In the genomic region with DNA sequence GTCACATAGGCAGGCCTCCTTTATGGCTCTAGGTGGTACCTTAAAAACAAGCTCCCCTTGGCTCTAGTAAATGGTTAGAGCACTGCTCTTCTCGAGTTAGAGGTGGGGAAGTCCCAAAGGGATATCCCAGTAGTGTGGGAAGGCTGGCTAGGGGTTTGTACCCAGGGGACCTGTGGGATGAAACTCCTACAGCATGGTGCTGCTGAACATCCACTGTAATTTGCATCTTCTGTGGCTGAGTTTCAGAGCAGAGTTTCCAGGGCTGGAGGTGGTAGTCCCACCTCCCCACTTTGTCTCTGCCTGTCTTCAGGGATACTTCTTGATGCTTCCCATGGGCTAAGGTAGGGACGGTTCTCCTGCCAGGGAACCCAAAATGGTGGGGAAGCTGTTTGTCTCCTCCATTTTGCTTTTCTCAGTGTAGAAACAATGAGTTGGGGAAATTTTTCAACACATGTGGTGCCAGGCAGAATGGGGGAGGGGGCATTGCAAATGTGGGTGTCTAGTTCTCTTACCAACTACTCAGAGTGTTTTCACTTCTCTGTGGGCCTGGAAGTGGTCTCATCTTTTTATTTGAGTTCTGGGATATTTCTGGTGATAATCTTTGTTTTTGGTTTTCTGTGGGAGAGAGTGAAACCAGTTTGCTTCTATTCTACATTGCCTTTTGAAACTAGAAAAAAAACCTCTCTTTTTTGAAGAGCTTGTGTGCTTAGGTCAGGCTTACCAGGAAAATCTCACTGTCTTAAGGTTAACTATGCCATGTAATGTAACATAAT, we compare ENCODE assay signal across 15 cellular contexts. TPM values are rescaled to one million over a fixed set of nuclear protein-coding genes. Genes with fewer than 3 reads are reported as not detected.
A peak's percentile ranks its signal among the peaks of the same experiment; 100 is the strongest.
DNase-seq lines count a peak whose midpoint lies in the region; ATAC-seq and TF ChIP-seq lines count a peak whose summit lies in the region.
"Had no signal": no experiment of that assay in that cellular context is flagged by ENCODE, and none has a peak within 500 bp of the region (broad histone marks: within the 10 kb centered on the region; RNA-seq: fewer than 3 reads in every experiment).

No MANE protein-coding gene starts in this region.

- no peak for TF ChIP-seq CTCF in WTC11 (IDR thresholded peaks at IDR 0.05)

- peak overlapping the region; percentile 42 for H3K4me3 Mint-ChIP-seq in activated T-helper 17 cell treated with anti-CD3 and anti-CD28 coated beads, Interleukin-2, amount 50 U/mL, for 72 hours
- H3K4me3 Mint-ChIP-seq in WTC11: no peak overlapping the region
- H3K4me3 Mint-ChIP-seq: CD4-positive, alpha-beta memory T cell had no signal

- H3K4me1 Mint-ChIP-seq in activated T-helper 17 cell treated with anti-CD3 and anti-CD28 coated beads, Interleukin-2, amount 50 U/mL, for 72 hours: peaks cover 19% of the 10 kb centered on the region
- H3K4me1 Mint-ChIP-seq in WTC11: no peaks in the 10 kb centered on the region

- TF ChIP-seq POLR2A in erythroblast (IDR thresholded peaks at IDR 0.05; ENCODE audit: low read length): no peak

- CTCF ChIA-PET in WTC11 (lab: Charles Lee): no interaction called here

- no peak overlapping the region for H3K27ac Mint-ChIP-seq in activated T-helper 17 cell treated with anti-CD3 and anti-CD28 coated beads, Interleukin-2, amount 50 U/mL, for 72 hours
- no peak overlapping the region for H3K27ac Mint-ChIP-seq in WTC11

- POLR2A ChIA-PET in WTC11 (lab: Charles Lee): no interaction called here

- H3K27me3 Mint-ChIP-seq in activated T-helper 17 cell treated with anti-CD3 and anti-CD28 coated beads, Interleukin-2, amount 50 U/mL, for 72 hours: no peaks in the 10 kb centered on the region
- peaks cover 4% of the 10 kb centered on the region for H3K27me3 Mint-ChIP-seq in WTC11 (ENCODE audit: low read depth)
- H3K27me3 Mint-ChIP-seq: CD4-positive, alpha-beta memory T cell had no signal

- H3K36me3 Mint-ChIP-seq in activated T-helper 17 cell treated with anti-CD3 and anti-CD28 coated beads, Interleukin-2, amount 50 U/mL, for 72 hours (ENCODE audit: low read depth): peaks cover 23% of the 10 kb centered on the region
- H3K36me3 Mint-ChIP-seq in WTC11: peaks cover 57% of the 10 kb centered on the region

- ATAC-seq in GM18519 (IDR thresholded peaks at IDR 0.05; ENCODE audit: low FRiP score, unreplicated experiment) (peak; percentile 48), GM19463 (IDR thresholded peaks at IDR 0.05; ENCODE audit: unreplicated experiment) (peak; percentile 63), HG03064 (IDR thresholded peaks at IDR 0.05; ENCODE audit: low read depth, unreplicated experiment) (peak; percentile 78), WTC11 (no peak)
- peak; percentile 81 for ATAC-seq in activated T-helper 17 cell treated with anti-CD3 and anti-CD28 coated beads, Interleukin-2, amount 50 U/mL, for 72 hours (replicated peaks)
- ATAC-seq: HCT116 had no signal

- no peak for DNase-seq in activated CD8-positive, alpha-beta memory T cell treated with anti-CD3 and anti-CD28 coated beads, Interleukin-2, amount 50 U/mL, for 48 hours
- DNase-seq in erythroblast (lab: John Stamatoyannopoulos, UW) (no peak), WTC11 (ENCODE audit: low spot score) (no peak)
- DNase-seq: CD4-positive, alpha-beta memory T cell; dorsolateral prefrontal cortex; Karpas-422; mesenchymal stem cell; NCI-H187; NCI-H748 treated with DMSO at 0.1 percent for 48 hours; SHP77 treated with DMSO at 0.1 percent for 48 hours had no signal

- peaks cover 9% of the 10 kb centered on the region for H3K9me3 Mint-ChIP-seq in activated T-helper 17 cell treated with anti-CD3 and anti-CD28 coated beads, Interleukin-2, amount 50 U/mL, for 72 hours
- peaks cover 85% of the 10 kb centered on the region for H3K9me3 Mint-ChIP-seq in WTC11

TF ChIP-seq in WTC11, 78 proteins besides CTCF, POLR2A, EP300 and RAD21:
- TF ChIP-seq, protein P1, sequence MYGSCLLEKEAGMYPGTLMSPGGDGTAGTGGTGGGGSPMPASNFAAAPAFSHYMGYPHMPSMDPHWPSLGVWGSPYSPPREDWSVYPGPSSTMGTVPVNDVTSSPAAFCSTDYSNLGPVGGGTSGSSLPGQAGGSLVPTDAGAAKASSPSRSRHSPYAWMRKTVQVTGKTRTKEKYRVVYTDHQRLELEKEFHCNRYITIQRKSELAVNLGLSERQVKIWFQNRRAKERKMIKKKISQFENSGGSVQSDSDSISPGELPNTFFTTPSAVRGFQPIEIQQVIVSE (CRISPR knock-in tag; IDR thresholded peaks at IDR 0.05; ENCODE audit: borderline replicate concordance): no peak
- TF ChIP-seq NR3C1 (CRISPR knock-in tag; conservative IDR thresholded peaks at IDR 0.05; ENCODE audit: low read depth) (no peak), NR1H2 (CRISPR knock-in tag; IDR thresholded peaks at IDR 0.05) (no peak), OVOL2 (CRISPR knock-in tag; IDR thresholded peaks at IDR 0.05; ENCODE audit: borderline replicate concordance) (no peak), FOXP1 (CRISPR knock-in tag; IDR thresholded peaks at IDR 0.05; ENCODE audit: borderline replicate concordance) (no peak), IRF2 (CRISPR knock-in tag; IDR thresholded peaks at IDR 0.05; ENCODE audit: borderline replicate concordance, low read depth) (no peak), SMAD3 (CRISPR knock-in tag; IDR thresholded peaks at IDR 0.05; ENCODE audit: borderline replicate concordance) (no peak), NR2C2 (CRISPR knock-in tag; IDR thresholded peaks at IDR 0.05) (no peak), CBFB (CRISPR knock-in tag; IDR thresholded peaks at IDR 0.05; ENCODE audit: low read depth) (no peak)
- TF ChIP-seq, protein P2, sequence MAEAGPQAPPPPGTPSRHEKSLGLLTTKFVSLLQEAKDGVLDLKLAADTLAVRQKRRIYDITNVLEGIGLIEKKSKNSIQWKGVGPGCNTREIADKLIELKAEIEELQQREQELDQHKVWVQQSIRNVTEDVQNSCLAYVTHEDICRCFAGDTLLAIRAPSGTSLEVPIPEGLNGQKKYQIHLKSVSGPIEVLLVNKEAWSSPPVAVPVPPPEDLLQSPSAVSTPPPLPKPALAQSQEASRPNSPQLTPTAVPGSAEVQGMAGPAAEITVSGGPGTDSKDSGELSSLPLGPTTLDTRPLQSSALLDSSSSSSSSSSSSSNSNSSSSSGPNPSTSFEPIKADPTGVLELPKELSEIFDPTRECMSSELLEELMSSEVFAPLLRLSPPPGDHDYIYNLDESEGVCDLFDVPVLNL (CRISPR knock-in tag; IDR thresholded peaks at IDR 0.05; ENCODE audit: borderline replicate concordance, low read depth): no peak
- TF ChIP-seq, protein P3, sequence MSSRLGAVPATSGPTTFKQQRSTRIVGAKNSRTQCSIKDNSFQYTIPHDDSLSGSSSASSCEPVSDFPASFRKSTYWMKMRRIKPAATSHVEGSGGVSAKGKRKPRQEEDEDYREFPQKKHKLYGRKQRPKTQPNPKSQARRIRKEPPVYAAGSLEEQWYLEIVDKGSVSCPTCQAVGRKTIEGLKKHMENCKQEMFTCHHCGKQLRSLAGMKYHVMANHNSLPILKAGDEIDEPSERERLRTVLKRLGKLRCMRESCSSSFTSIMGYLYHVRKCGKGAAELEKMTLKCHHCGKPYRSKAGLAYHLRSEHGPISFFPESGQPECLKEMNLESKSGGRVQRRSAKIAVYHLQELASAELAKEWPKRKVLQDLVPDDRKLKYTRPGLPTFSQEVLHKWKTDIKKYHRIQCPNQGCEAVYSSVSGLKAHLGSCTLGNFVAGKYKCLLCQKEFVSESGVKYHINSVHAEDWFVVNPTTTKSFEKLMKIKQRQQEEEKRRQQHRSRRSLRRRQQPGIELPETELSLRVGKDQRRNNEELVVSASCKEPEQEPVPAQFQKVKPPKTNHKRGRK (CRISPR knock-in tag; IDR thresholded peaks at IDR 0.05; ENCODE audit: borderline replicate concordance): no peak
- TF ChIP-seq, protein P4, sequence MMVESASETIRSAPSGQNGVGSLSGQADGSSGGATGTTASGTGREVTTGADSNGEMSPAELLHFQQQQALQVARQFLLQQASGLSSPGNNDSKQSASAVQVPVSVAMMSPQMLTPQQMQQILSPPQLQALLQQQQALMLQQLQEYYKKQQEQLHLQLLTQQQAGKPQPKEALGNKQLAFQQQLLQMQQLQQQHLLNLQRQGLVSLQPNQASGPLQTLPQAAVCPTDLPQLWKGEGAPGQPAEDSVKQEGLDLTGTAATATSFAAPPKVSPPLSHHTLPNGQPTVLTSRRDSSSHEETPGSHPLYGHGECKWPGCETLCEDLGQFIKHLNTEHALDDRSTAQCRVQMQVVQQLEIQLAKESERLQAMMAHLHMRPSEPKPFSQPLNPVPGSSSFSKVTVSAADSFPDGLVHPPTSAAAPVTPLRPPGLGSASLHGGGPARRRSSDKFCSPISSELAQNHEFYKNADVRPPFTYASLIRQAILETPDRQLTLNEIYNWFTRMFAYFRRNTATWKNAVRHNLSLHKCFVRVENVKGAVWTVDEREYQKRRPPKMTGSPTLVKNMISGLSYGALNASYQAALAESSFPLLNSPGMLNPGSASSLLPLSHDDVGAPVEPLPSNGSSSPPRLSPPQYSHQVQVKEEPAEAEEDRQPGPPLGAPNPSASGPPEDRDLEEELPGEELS (CRISPR knock-in tag; IDR thresholded peaks at IDR 0.05): no peak
- TF ChIP-seq, protein P5, sequence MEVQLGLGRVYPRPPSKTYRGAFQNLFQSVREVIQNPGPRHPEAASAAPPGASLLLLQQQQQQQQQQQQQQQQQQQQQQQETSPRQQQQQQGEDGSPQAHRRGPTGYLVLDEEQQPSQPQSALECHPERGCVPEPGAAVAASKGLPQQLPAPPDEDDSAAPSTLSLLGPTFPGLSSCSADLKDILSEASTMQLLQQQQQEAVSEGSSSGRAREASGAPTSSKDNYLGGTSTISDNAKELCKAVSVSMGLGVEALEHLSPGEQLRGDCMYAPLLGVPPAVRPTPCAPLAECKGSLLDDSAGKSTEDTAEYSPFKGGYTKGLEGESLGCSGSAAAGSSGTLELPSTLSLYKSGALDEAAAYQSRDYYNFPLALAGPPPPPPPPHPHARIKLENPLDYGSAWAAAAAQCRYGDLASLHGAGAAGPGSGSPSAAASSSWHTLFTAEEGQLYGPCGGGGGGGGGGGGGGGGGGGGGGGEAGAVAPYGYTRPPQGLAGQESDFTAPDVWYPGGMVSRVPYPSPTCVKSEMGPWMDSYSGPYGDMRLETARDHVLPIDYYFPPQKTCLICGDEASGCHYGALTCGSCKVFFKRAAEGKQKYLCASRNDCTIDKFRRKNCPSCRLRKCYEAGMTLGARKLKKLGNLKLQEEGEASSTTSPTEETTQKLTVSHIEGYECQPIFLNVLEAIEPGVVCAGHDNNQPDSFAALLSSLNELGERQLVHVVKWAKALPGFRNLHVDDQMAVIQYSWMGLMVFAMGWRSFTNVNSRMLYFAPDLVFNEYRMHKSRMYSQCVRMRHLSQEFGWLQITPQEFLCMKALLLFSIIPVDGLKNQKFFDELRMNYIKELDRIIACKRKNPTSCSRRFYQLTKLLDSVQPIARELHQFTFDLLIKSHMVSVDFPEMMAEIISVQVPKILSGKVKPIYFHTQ (CRISPR knock-in tag; IDR thresholded peaks at IDR 0.05): no peak

RNA-seq across cellular contexts. Expression of a gene that starts 36.3 kb away (rescaled TPM):
- total RNA-seq in activated T-helper 17 cell treated with anti-CD3 and anti-CD28 coated beads, Interleukin-2, amount 50 U/mL, for 72 hours: 10 to 100 TPM in 1 of 2 donors, 1 to 10 TPM in 1; 7.2 to 17.3 TPM
- 0.57 to 1.2 TPM (median 1.1 TPM) in 3 replicates for total RNA-seq in WTC11 (2021)

RNA-seq across cellular contexts. Expression of a gene that starts 37.2 kb away (rescaled TPM):
- 1 to 10 TPM; 1.4 to 5.4 TPM for total RNA-seq in activated T-helper 17 cell treated with anti-CD3 and anti-CD28 coated beads, Interleukin-2, amount 50 U/mL, for 72 hours
- total RNA-seq in WTC11 (2021): 1.0 to 2.6 TPM (median 1.3 TPM) in 3 replicates
